Comparison of ENCODE assay signal across 24 cellular contexts in genomic region chr7:44408596-44408995, GRCh38.
DNase-seq lines count a peak whose midpoint lies in the region; ATAC-seq and TF ChIP-seq lines count a peak whose summit lies in the region.
"Had no signal": no experiment of that assay in that cellular context is flagged by ENCODE, and none has a peak within 500 bp of the region (broad histone marks: within the 10 kb centered on the region; RNA-seq: fewer than 3 reads in every experiment).

No MANE protein-coding gene starts in this region.

- H3K4me1 Mint-ChIP-seq in type B pancreatic cell (ENCODE audit: unreplicated experiment) = peaks cover 16% of the 10 kb centered on the region

- no peak overlapping the region for H4K8ac ChIP-seq in mesendoderm (ENCODE audit: low read depth, low read length)

- H3K4me1 ChIP-seq in SK-N-SH (ENCODE audit: control insufficient read depth in 1 of 2, insufficient read depth in 2 of 2, low read depth in 1 of 2, low read length in 1 of 2) = peaks cover 0 to 9% of the 10 kb centered on the region in 2 experiments; a peak in 2 of 4 replicates
- H3K4me1 ChIP-seq in left ventricle myocardium inferior = peaks cover 30% of the 10 kb centered on the region
- peaks cover 8% of the 10 kb centered on the region for H3K4me1 ChIP-seq in mesendoderm (ENCODE audit: control insufficient read depth, low read depth, low read length)
- H3K4me1 ChIP-seq in upper lobe of left lung = no peaks in the 10 kb centered on the region
- H3K4me1 ChIP-seq in mucosa of descending colon (ENCODE audit: low read depth) = no peaks in the 10 kb centered on the region
- H3K4me1 ChIP-seq: BLaER1 treated with 17β-estradiol and CSF1 and Interleukin-3, amounts not matched to agents 10 nM and 100 nM had no signal

- H3K79me2 ChIP-seq in SK-N-SH (ENCODE audit: insufficient read depth) = peaks cover 83% of the 10 kb centered on the region
- H3K79me2 ChIP-seq in mesendoderm (ENCODE audit: control insufficient read depth, insufficient read depth, low read length) = peaks cover 6% of the 10 kb centered on the region

- no peak for TF ChIP-seq RAD21 in SK-N-SH (IDR thresholded peaks at IDR 0.05; ENCODE audit: low read length)

- no peak overlapping the region for H2BK120ac ChIP-seq in mesendoderm (ENCODE audit: low read depth, low read length)

- H4K5ac ChIP-seq in mesendoderm (ENCODE audit: low read length) = no peak overlapping the region

- peaks cover 4% of the 10 kb centered on the region; the same call in 1 of the 2 replicates for H4K20me1 ChIP-seq in SK-N-SH (ENCODE audit: insufficient read depth)

- H3K56ac ChIP-seq in mesendoderm (ENCODE audit: low read length) = peak overlapping the region; percentile 36

- H3K9me3 Mint-ChIP-seq in type B pancreatic cell = peaks cover 6% of the 10 kb centered on the region
- H3K9me3 Mint-ChIP-seq: immature natural killer cell had no signal

- H2BK5ac ChIP-seq in mesendoderm (ENCODE audit: low read length) = no peak overlapping the region

- peak overlapping the region in 1 of 2 experiments; percentile 10; a peak in 1 of 4 replicates for H3K27ac ChIP-seq in SK-N-SH (ENCODE audit: low read depth in 2 of 2, low read length in 1 of 2)
- peak overlapping the region; percentile 39 for H3K27ac ChIP-seq in left ventricle myocardium inferior (replicated peaks)
- peak overlapping the region; percentile 79 for H3K27ac ChIP-seq in mesendoderm (ENCODE audit: low read depth, low read length)
- no peak overlapping the region for H3K27ac ChIP-seq in upper lobe of left lung
- H3K27ac ChIP-seq: 22Rv1; BLaER1 treated with 17β-estradiol and CSF1 and Interleukin-3, amounts not matched to agents 10 nM and 100 nM; PC-9 had no signal

- H3K9me2 ChIP-seq in SK-N-SH = no peaks in the 10 kb centered on the region

- H3K23ac ChIP-seq in mesendoderm (ENCODE audit: low read length) = no peak overlapping the region

- H3K27me3 Mint-ChIP-seq in type B pancreatic cell = no peaks in the 10 kb centered on the region
- H3K27me3 Mint-ChIP-seq: activated naive CD8-positive, alpha-beta T cell; activated T-cell treated with anti-CD3 and anti-CD28 coated beads, Interleukin-2, amount 50 U/mL, for 24 hours had no signal

- TF ChIP-seq CTCF in SK-N-SH (IDR thresholded peaks at IDR 0.05) = no peak
- TF ChIP-seq CTCF in left ventricle myocardium inferior (IDR thresholded peaks at IDR 0.05; ENCODE audit: borderline replicate concordance) = no peak
- TF ChIP-seq CTCF in type B pancreatic cell (conservative IDR thresholded peaks at IDR 0.05) = no peak
- no peak for TF ChIP-seq CTCF in upper lobe of left lung (IDR thresholded peaks at IDR 0.05)
- TF ChIP-seq CTCF in mucosa of descending colon (IDR thresholded peaks at IDR 0.05) = no peak

- H3K4me3 ChIP-seq in SK-N-SH (ENCODE audit: low read depth in 2 of 2, low read length in 1 of 2) (no peak overlapping the region), left ventricle myocardium inferior (no peak overlapping the region), mesendoderm (ENCODE audit: low read length) (no peak overlapping the region), upper lobe of left lung (no peak overlapping the region), mucosa of descending colon (no peak overlapping the region)
- H3K4me3 ChIP-seq: BLaER1 treated with 17β-estradiol and CSF1 and Interleukin-3, amounts not matched to agents 10 nM and 100 nM; PC-9; thyroid gland had no signal

- no peak for TF ChIP-seq EP300 in SK-N-SH (IDR thresholded peaks at IDR 0.05; ENCODE audit: borderline replicate concordance in 1 of 2, low read depth in 1 of 2, low read length in 1 of 2)
- TF ChIP-seq EP300 in upper lobe of left lung (IDR thresholded peaks at IDR 0.05) = no peak

- H3K4me3 Mint-ChIP-seq in type B pancreatic cell = no peak overlapping the region
- H3K4me3 Mint-ChIP-seq: activated naive CD8-positive, alpha-beta T cell; activated T-cell treated with anti-CD3 and anti-CD28 coated beads, Interleukin-2, amount 50 U/mL, for 24 hours; immature natural killer cell had no signal

- no peak overlapping the region for H3K4ac ChIP-seq in mesendoderm (ENCODE audit: low read depth, low read length)

- no peak overlapping the region for H2AFZ ChIP-seq in SK-N-SH (ENCODE audit: low read depth)
- H2AFZ ChIP-seq: PC-9 had no signal

- intact Hi-C loops in left ventricle myocardium inferior (cut with micrococcal nuclease) (no loop called here), mucosa of descending colon (cut with DNase I, micrococcal nuclease) (no loop called here)

- CTCF ChIA-PET in SK-N-SH (lab: Yijun Ruan, JAX) = interaction anchor here (0.6 to 1.5 kb wide), 6 partner anchors 13 to 168 kb away, joined by 3 to 4 read pairs (median 3); no protein-coding TSS in a partner anchor

- H3F3A ChIP-seq in SK-N-SH (replicated peaks; ENCODE audit: insufficient read depth) = peaks cover 5% of the 10 kb centered on the region

- peaks cover 13% of the 10 kb centered on the region for H3K79me1 ChIP-seq in mesendoderm (ENCODE audit: low read length)

- H3K9me3 ChIP-seq in SK-N-SH (peaks cover 9% of the 10 kb centered on the region), left ventricle myocardium inferior (replicated peaks) (peaks cover 22% of the 10 kb centered on the region), upper lobe of left lung (no peaks in the 10 kb centered on the region), mucosa of descending colon (peaks cover 5% of the 10 kb centered on the region)
- H3K9me3 ChIP-seq: thyroid gland had no signal

- TF ChIP-seq POLR2A in upper lobe of left lung (IDR thresholded peaks at IDR 0.05) = no peak

- no peak overlapping the region for H3K4me2 ChIP-seq in SK-N-SH
- no peak overlapping the region for H3K4me2 ChIP-seq in mesendoderm (ENCODE audit: low read length)
- H3K4me2 ChIP-seq: BLaER1 treated with 17β-estradiol and CSF1 and Interleukin-3, amounts not matched to agents 10 nM and 100 nM; PC-9 had no signal

- H2BK15ac ChIP-seq in mesendoderm (replicated peaks; ENCODE audit: low read depth) = no peak overlapping the region

- DNase-seq in SK-N-SH = no peak
- DNase-seq in left ventricle myocardium inferior = no peak
- DNase-seq in mesendoderm = peak; percentile 60
- DNase-seq in type B pancreatic cell (ENCODE audit: extremely low spot score, unreplicated experiment) = peak; percentile 2
- DNase-seq in upper lobe of left lung = no peak
- DNase-seq in NCI-H2171 treated with DMSO at 0.1 percent for 48 hours (lab: John Stamatoyannopoulos, UW) = no peak
- DNase-seq in mucosa of descending colon = no peak
- DNase-seq: activated CD4-positive, alpha-beta T cell treated with anti-CD3 and anti-CD28 coated beads, Interleukin-2, amount 50 U/mL, for 4 hours; activated T-cell treated with anti-CD3 and anti-CD28 coated beads, Interleukin-2, amount 50 U/mL, for 24 hours; cerebellar nuclear complex; DMS 273 treated with DMSO at 0.1 percent for 48 hours; immature natural killer cell; IMR-90; midbrain; MM.1S; NCI-H2081; NCI-H526 treated with DMSO at 0.1 percent for 48 hours; stimulated activated CD4-positive, alpha-beta T cell treated with anti-CD3 and anti-CD28 coated beads, Interleukin-4, amount 100 ng/mL, for 1 hour; thyroid gland had no signal

- H3K36me3 Mint-ChIP-seq in type B pancreatic cell = peaks cover 31% of the 10 kb centered on the region

- H3K27ac Mint-ChIP-seq in type B pancreatic cell = no peak overlapping the region
- H3K27ac Mint-ChIP-seq: activated naive CD8-positive, alpha-beta T cell; immature natural killer cell had no signal

- WGBS in SK-N-SH (ENCODE audit: low lambda C conversion rate) = 97% methylated on average over 3 of the region's 3 CpGs
- WGBS in mesendoderm (ENCODE audit: extremely low coverage, insufficient coverage, low lambda C conversion rate) = no CpG with 5 or more reads among the region's 3 CpGs
- 79 to 83% methylated on average over 3 of the region's 3 CpGs for WGBS in upper lobe of left lung, 2 donors

- ATAC-seq in SK-N-SH treated with all-trans-retinoic acid at 6 μM for 48 hours (peak; percentile 54), upper lobe of left lung (ENCODE audit: low FRiP score in 2 of 2) (no peak), mucosa of descending colon (no peak)

- no peak overlapping the region for H3K18ac ChIP-seq in mesendoderm (ENCODE audit: low read length)

- no peaks in the 10 kb centered on the region for H3K27me3 ChIP-seq in SK-N-SH (ENCODE audit: insufficient read depth)
- no peaks in the 10 kb centered on the region for H3K27me3 ChIP-seq in left ventricle myocardium inferior (ENCODE audit: low read depth)
- no peaks in the 10 kb centered on the region for H3K27me3 ChIP-seq in mesendoderm (ENCODE audit: insufficient read depth, low read length, poor library complexity)
- no peaks in the 10 kb centered on the region for H3K27me3 ChIP-seq in upper lobe of left lung
- H3K27me3 ChIP-seq: BLaER1 treated with 17β-estradiol and CSF1 and Interleukin-3, amounts not matched to agents 10 nM and 100 nM; thyroid gland had no signal

- H3K9ac ChIP-seq in SK-N-SH (no peak overlapping the region), mesendoderm (ENCODE audit: low read length) (peak overlapping the region; percentile 20)
- H3K9ac ChIP-seq: BLaER1 treated with 17β-estradiol and CSF1 and Interleukin-3, amounts not matched to agents 10 nM and 100 nM had no signal

- H3K36me3 ChIP-seq in SK-N-SH (replicated peaks in 1 of 2; ENCODE audit: control insufficient read depth in 1 of 2, insufficient read depth in 2 of 2, low read length in 1 of 2) (peaks cover 26 to 32% of the 10 kb centered on the region in 2 experiments), left ventricle myocardium inferior (peaks cover 23% of the 10 kb centered on the region), mesendoderm (ENCODE audit: control insufficient read depth, insufficient read depth, low read length) (peaks cover 2% of the 10 kb centered on the region), upper lobe of left lung (peaks cover 2 to 31% (median 7%) of the 10 kb centered on the region in 4 donors), mucosa of descending colon (ENCODE audit: low read depth) (no peaks in the 10 kb centered on the region)

- POLR2A ChIA-PET in SK-N-SH (lab: Yijun Ruan, JAX) = interaction anchor here (0.5 to 1.2 kb wide), 2 partner anchors 9 to 41 kb away, joined by 3 to 4 read pairs; no protein-coding TSS in a partner anchor

- no peak overlapping the region for H2AK5ac ChIP-seq in mesendoderm (ENCODE audit: low read length)

TF ChIP-seq in SK-N-SH treated with all-trans-retinoic acid at 6 μM for 48 hours, 23 proteins besides CTCF, POLR2A, EP300 and RAD21 (continues in another document):
- TF ChIP-seq ZFP3 (CRISPR knock-in tag; IDR thresholded peaks at IDR 0.05) = no peak
- no peak for TF ChIP-seq ISL1 (CRISPR knock-in tag; IDR thresholded peaks at IDR 0.05)
- no peak for TF ChIP-seq CSDC2 (CRISPR knock-in tag; IDR thresholded peaks at IDR 0.05)
- TF ChIP-seq ZNF70 (CRISPR knock-in tag; IDR thresholded peaks at IDR 0.05) = no peak
- no peak for TF ChIP-seq BACH2 (CRISPR knock-in tag; IDR thresholded peaks at IDR 0.05; ENCODE audit: borderline replicate concordance)
- TF ChIP-seq GLIS3 (CRISPR knock-in tag; IDR thresholded peaks at IDR 0.05) = no peak

TF ChIP-seq in SK-N-SH, 30 proteins besides CTCF, POLR2A, EP300 and RAD21 (continues in another document):
- no peak for TF ChIP-seq FOSL2 (IDR thresholded peaks at IDR 0.05; ENCODE audit: borderline replicate concordance, low read depth)
- no peak for TF ChIP-seq GABPA (IDR thresholded peaks at IDR 0.05; ENCODE audit: low read depth)
- no peak for TF ChIP-seq RXRA (IDR thresholded peaks at IDR 0.05; ENCODE audit: borderline replicate concordance, low read depth)

Comparison
In these comparisons a context has a peak if more than half of its experiments do, and no peak if none do; other contexts are left out.
1. DNase-seq: peak in mesendoderm (single experiment) and type B pancreatic cell (single experiment); none in SK-N-SH (single experiment), left ventricle myocardium inferior (single experiment), upper lobe of left lung (0 of 2), NCI-H2171 treated with DMSO at 0.1 percent for 48 hours (single experiment) and mucosa of descending colon (0 of 3).
2. H3K27ac ChIP-seq: peak in left ventricle myocardium inferior (single experiment) and mesendoderm (single experiment); none in upper lobe of left lung (0 of 4).